34 cellular contexts compared by ENCODE assay signal in genomic region chr4:171940656-171941055, GRCh38.
DNase-seq lines count a peak whose midpoint lies in the region; ATAC-seq, FAIRE-seq and TF ChIP-seq lines count a peak whose summit lies in the region.
"Had no signal": no experiment of that assay in that cellular context is flagged by ENCODE, and none has a peak within 500 bp of the region (broad histone marks: within the 10 kb centered on the region; RNA-seq: fewer than 3 reads in every experiment).

No MANE protein-coding gene starts in this region.

- TF ChIP-seq EP300 in A549 (IDR thresholded peaks at IDR 0.05): no peak

- H3K36me3 ChIP-seq in HEK293 (ENCODE audit: control insufficient read depth in 2 of 2, insufficient read depth in 1 of 2, low read length in 2 of 2): no peaks in the 10 kb centered on the region
- H3K36me3 ChIP-seq: BE2C; BLaER1; BLaER1 treated with 17β-estradiol and CSF1 and Interleukin-3, amounts not matched to agents 10 nM and 100 nM had no signal

- peak; percentile 27 for FAIRE-seq in A204.1 (lab: Jason Lieb, UNC)
- FAIRE-seq in A549 (lab: Jason Lieb, UNC): no peak
- FAIRE-seq in frontal cortex (lab: Jason Lieb, UNC): peak; percentile 66
- FAIRE-seq: D721Med, G401.6 had no signal

- DNase-seq in A549 (ENCODE audit: low read depth in 1 of 2, low spot score in 1 of 2) (no peak), frontal cortex (ENCODE audit: low spot score in 2 of 2) (no peak), DMS79 (lab: John Stamatoyannopoulos, UW) (no peak), NCI-H1417 treated with DMSO at 0.1 percent for 48 hours (lab: John Stamatoyannopoulos, UW) (no peak), Right ventricle myocardium inferior (ENCODE audit: missing footprints) (no peak)
- no peak for DNase-seq in activated T-helper 2 cell treated with anti-CD3 and anti-CD28 coated beads, Interferon-gamma antibody, Interleukin-2, Interleukin-4, amounts not matched to agents 10 μg/mL and 5 μg/mL and 100 μg/mL, durations not matched to agents 14 hours and 24 hours and 36 hours (ENCODE audit: low spot score)
- DNase-seq: 8988T; ACHN; AML-193; BE2C; C1 segment of cervical spinal cord; Caco-2; Calu3; CD4-positive, alpha-beta memory T cell; CD4-positive, alpha-beta T cell; CD4-positive, CD25-positive, alpha-beta regulatory T cell; CD8-positive, alpha-beta memory T cell; CD8-positive, alpha-beta T cell; COR-L47; DMS 273 treated with DMSO at 0.1 percent for 48 hours; DMS153; DMS79 treated with DMSO at 0.1 percent for 48 hours; DND-41; EL had no signal

- TF ChIP-seq CTCF in A549 (IDR thresholded peaks at IDR 0.05) (no peak), HEK293 (tag by site-specific recombination; IDR thresholded peaks at IDR 0.05) (no peak)

- H3K4me3 ChIP-seq in A549 (no peak overlapping the region), HEK293 (ENCODE audit: low read depth, low read length) (no peak overlapping the region)
- H3K4me3 ChIP-seq: BLaER1; BLaER1 treated with 17β-estradiol and CSF1 and Interleukin-3, amounts not matched to agents 10 nM and 100 nM had no signal

- POLR2A ChIA-PET in A549 (lab: Yijun Ruan, JAX): no interaction called here
- POLR2A ChIA-PET in HEK293 (lab: Yijun Ruan, JAX): no interaction called here

- H3K27ac ChIP-seq in A549 (no peak overlapping the region), HEK293 (ENCODE audit: extremely low read depth, low read depth, low read length) (no peak overlapping the region)
- H3K27ac ChIP-seq: 22Rv1; BLaER1; BLaER1 treated with 17β-estradiol and CSF1 and Interleukin-3, amounts not matched to agents 10 nM and 100 nM; C4-2B had no signal

- no peaks in the 10 kb centered on the region for H3K4me1 Mint-ChIP-seq in activated T-helper 2 cell treated with anti-CD3 and anti-CD28 coated beads, Interferon-gamma antibody, Interleukin-2, Interleukin-4, amounts not matched to agents 10 μg/mL and 5 μg/mL and 100 μg/mL, durations not matched to agents 14 hours and 24 hours and 36 hours (ENCODE audit: low read depth)
- H3K4me1 Mint-ChIP-seq: B cell; CD14-positive monocyte; CD4-positive, alpha-beta memory T cell; CD4-positive, CD25-positive, alpha-beta regulatory T cell; CD8-positive, alpha-beta memory T cell had no signal

- TF ChIP-seq POLR2A in A549 (IDR thresholded peaks at IDR 0.05; ENCODE audit: low read length): no peak

- H3K9me3 ChIP-seq in A549 (no peaks in the 10 kb centered on the region), HEK293 (ENCODE audit: control insufficient read depth, insufficient read depth, low read depth, low read length) (no peaks in the 10 kb centered on the region)
- H3K9me3 ChIP-seq: BE2C; BLaER1; BLaER1 treated with 17β-estradiol and CSF1 and Interleukin-3, amounts not matched to agents 10 nM and 100 nM; Caco-2 had no signal

- H3K4me3 Mint-ChIP-seq in activated T-helper 2 cell treated with anti-CD3 and anti-CD28 coated beads, Interferon-gamma antibody, Interleukin-2, Interleukin-4, amounts not matched to agents 10 μg/mL and 5 μg/mL and 100 μg/mL, durations not matched to agents 14 hours and 24 hours and 36 hours (ENCODE audit: low read depth): no peak overlapping the region
- H3K4me3 Mint-ChIP-seq: B cell; CD14-positive monocyte; CD4-positive, alpha-beta memory T cell; CD4-positive, alpha-beta T cell; CD4-positive, CD25-positive, alpha-beta regulatory T cell; CD8-positive, alpha-beta memory T cell; CD8-positive, alpha-beta T cell had no signal

- H3K4me1 ChIP-seq in A549 (no peaks in the 10 kb centered on the region), HEK293 (ENCODE audit: control insufficient read depth, insufficient read depth, low read length) (no peaks in the 10 kb centered on the region)
- H3K4me1 ChIP-seq: BE2C; BLaER1; BLaER1 treated with 17β-estradiol and CSF1 and Interleukin-3, amounts not matched to agents 10 nM and 100 nM; Caco-2 had no signal

- no peak overlapping the region for H3K4me2 ChIP-seq in A549
- H3K4me2 ChIP-seq: BLaER1; BLaER1 treated with 17β-estradiol and CSF1 and Interleukin-3, amounts not matched to agents 10 nM and 100 nM had no signal

- ATAC-seq in A549 (no peak), Right ventricle myocardium inferior (no peak)
- ATAC-seq: CD8-positive, alpha-beta T cell had no signal

- no peak overlapping the region for H3K27ac Mint-ChIP-seq in activated T-helper 2 cell treated with anti-CD3 and anti-CD28 coated beads, Interferon-gamma antibody, Interleukin-2, Interleukin-4, amounts not matched to agents 10 μg/mL and 5 μg/mL and 100 μg/mL, durations not matched to agents 14 hours and 24 hours and 36 hours
- H3K27ac Mint-ChIP-seq: B cell; CD14-positive monocyte; CD4-positive, alpha-beta memory T cell; CD4-positive, alpha-beta T cell; CD4-positive, CD25-positive, alpha-beta regulatory T cell; CD8-positive, alpha-beta memory T cell; CD8-positive, alpha-beta T cell had no signal

- H3K9me3 Mint-ChIP-seq in activated T-helper 2 cell treated with anti-CD3 and anti-CD28 coated beads, Interferon-gamma antibody, Interleukin-2, Interleukin-4, amounts not matched to agents 10 μg/mL and 5 μg/mL and 100 μg/mL, durations not matched to agents 14 hours and 24 hours and 36 hours: peaks cover 3% of the 10 kb centered on the region

- no peaks in the 10 kb centered on the region for H3K27me3 Mint-ChIP-seq in activated T-helper 2 cell treated with anti-CD3 and anti-CD28 coated beads, Interferon-gamma antibody, Interleukin-2, Interleukin-4, amounts not matched to agents 10 μg/mL and 5 μg/mL and 100 μg/mL, durations not matched to agents 14 hours and 24 hours and 36 hours (ENCODE audit: low read depth)
- H3K27me3 Mint-ChIP-seq: B cell; CD4-positive, alpha-beta memory T cell; CD4-positive, alpha-beta T cell; CD4-positive, CD25-positive, alpha-beta regulatory T cell; CD8-positive, alpha-beta memory T cell had no signal

- WGBS in A549 (ENCODE audit: missing lambda C conversion rate): 75% methylated on average over 6 of the region's 6 CpGs

- CTCF ChIA-PET in A549 (lab: Yijun Ruan, JAX): no interaction called here
- CTCF ChIA-PET in HEK293 (lab: Yijun Ruan, JAX): no interaction called here

- intact Hi-C loops in activated T-helper 2 cell treated with anti-CD3 and anti-CD28 coated beads, Interferon-gamma antibody, Interleukin-2, Interleukin-4, amounts not matched to agents 10 μg/mL and 5 μg/mL and 100 μg/mL, durations not matched to agents 14 hours and 24 hours and 36 hours (cut with micrococcal nuclease): no loop called here
- intact Hi-C loops in Right ventricle myocardium inferior (cut with DNase I): no loop called here

- H3K36me3 Mint-ChIP-seq in activated T-helper 2 cell treated with anti-CD3 and anti-CD28 coated beads, Interferon-gamma antibody, Interleukin-2, Interleukin-4, amounts not matched to agents 10 μg/mL and 5 μg/mL and 100 μg/mL, durations not matched to agents 14 hours and 24 hours and 36 hours (ENCODE audit: low read depth): no peaks in the 10 kb centered on the region
- H3K36me3 Mint-ChIP-seq: CD14-positive monocyte; CD4-positive, alpha-beta memory T cell; CD4-positive, CD25-positive, alpha-beta regulatory T cell; CD8-positive, alpha-beta memory T cell; CD8-positive, alpha-beta T cell had no signal

- TF ChIP-seq RAD21 in A549 (conservative IDR thresholded peaks at IDR 0.05 in 1 of 2, IDR thresholded peaks at IDR 0.05 in 1 of 2): no peak

TF ChIP-seq in A549, 52 proteins besides CTCF, POLR2A, EP300 and RAD21:
- TF ChIP-seq RARB (CRISPR knock-in tag; IDR thresholded peaks at IDR 0.05): no peak
- TF ChIP-seq HES2 (IDR thresholded peaks at IDR 0.05): no peak
- peak; percentile 46 for TF ChIP-seq ZC3H11A (IDR thresholded peaks at IDR 0.05)

TF ChIP-seq in HEK293, 187 proteins besides CTCF, POLR2A, EP300 and RAD21 (continues in another document):
- TF ChIP-seq BCL11A (tag by site-specific recombination; IDR thresholded peaks at IDR 0.05; ENCODE audit: low read depth): no peak
- peak; percentile 80 for TF ChIP-seq ZNF426 (tag by site-specific recombination; IDR thresholded peaks at IDR 0.05)
- peak; percentile 58 for TF ChIP-seq ZNF510 (tag by site-specific recombination; IDR thresholded peaks at IDR 0.05; ENCODE audit: insufficient replicate concordance)
- TF ChIP-seq FEZF1 (tag by site-specific recombination; IDR thresholded peaks at IDR 0.05): no peak
- 0 out of 2 replicates have a peak, but pooled peaks have one; percentile 44 for TF ChIP-seq ZNF433 (tag by site-specific recombination; IDR thresholded peaks at IDR 0.05; ENCODE audit: low read depth)
- peak; percentile 59; the same call in 1 of the 2 replicates for TF ChIP-seq ZBTB8A (tag by site-specific recombination; IDR thresholded peaks at IDR 0.05)
- TF ChIP-seq ZNF654 (tag by site-specific recombination; IDR thresholded peaks at IDR 0.05; ENCODE audit: low read depth): 0 out of 2 replicates have a peak, but pooled peaks have one; percentile 20
- no peak for TF ChIP-seq ZFP41 (tag by site-specific recombination; IDR thresholded peaks at IDR 0.05; ENCODE audit: borderline replicate concordance)
- TF ChIP-seq ZNF140 (tag by site-specific recombination; IDR thresholded peaks at IDR 0.05): peak; percentile 76
- TF ChIP-seq ZBTB11 (tag by site-specific recombination; conservative IDR thresholded peaks at IDR 0.05; ENCODE audit: low read depth): peak; percentile 75
- peak; percentile 81 for TF ChIP-seq ZNF555 (tag by site-specific recombination; conservative IDR thresholded peaks at IDR 0.05)
- no peak for TF ChIP-seq WT1 (tag by site-specific recombination; IDR thresholded peaks at IDR 0.05)
